Comparison of ENCODE assay signal across 12 cellular contexts in the genomic region with DNA sequence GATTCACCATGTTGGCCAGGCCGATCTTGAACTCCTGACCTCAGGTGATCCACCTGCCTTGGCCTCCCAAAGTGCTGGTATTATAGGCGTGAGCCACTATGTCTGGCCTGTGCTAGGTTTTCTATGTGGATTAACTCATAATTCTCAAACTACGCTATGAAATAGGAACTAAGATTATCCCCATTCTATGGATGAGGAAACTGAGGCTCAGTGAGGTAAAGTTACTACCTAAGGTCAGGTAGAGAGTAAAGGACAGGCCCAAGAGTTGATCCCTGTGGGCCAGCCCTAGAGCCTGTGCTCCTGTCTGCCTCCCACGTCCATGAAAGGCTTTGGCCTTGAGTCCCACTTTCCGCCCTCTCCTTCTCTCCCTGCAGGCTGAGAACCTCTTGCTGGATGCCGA. TPM values are rescaled to one million over a fixed set of nuclear protein-coding genes. Genes with fewer than 3 reads are reported as not detected.
"Had no signal": no experiment of that assay in that cellular context is flagged by ENCODE, and none has a peak within 500 bp of the region (broad histone marks: within the 10 kb centered on the region; RNA-seq: fewer than 3 reads in every experiment).

No MANE protein-coding gene starts in this region.

- H2AFZ ChIP-seq: GM23248, GM23338 had no signal

- H3K9ac ChIP-seq: GM23248 had no signal

- DNase-seq: GM23248, GOT3, H7, H9, HCEC 1CT, HFFc6 had no signal

- H3K27ac ChIP-seq: GM23248 had no signal

- FAIRE-seq: H1, H54 had no signal

- H3K4me3 ChIP-seq: GM23248, GM23338, HAP-1 had no signal

- H3K4me2 ChIP-seq: GM23338 had no signal

- H3K9me3 ChIP-seq: HAP-1 had no signal

- ATAC-seq: GM23338, HCT116 had no signal

RNA-seq across cellular contexts. Expression of gene EXOC3L2, which starts 25.9 kb away (rescaled TPM):
- total RNA-seq: GM23248, H4 had no signal
- polyA plus RNA-seq: GM23248 had no signal

RNA-seq across cellular contexts. Expression of gene CKM, which starts 51.6 kb away (rescaled TPM):
- total RNA-seq: GM23248, GM23338, H1, H4, H7, H9, HFFc6 had no signal
- polyA plus RNA-seq: GM23248, GM23338 had no signal
